Comparison of ENCODE assay signal across 19 cellular contexts in genomic region chr12:24708029-24708428, GRCh38.
DNase-seq lines count a peak whose midpoint lies in the region; ATAC-seq and TF ChIP-seq lines count a peak whose summit lies in the region.
"Had no signal": no experiment of that assay in that cellular context is flagged by ENCODE, and none has a peak within 500 bp of the region (broad histone marks: within the 10 kb centered on the region; RNA-seq: fewer than 3 reads in every experiment).

No MANE protein-coding gene starts in this region.

- H3K4me1 Mint-ChIP-seq in activated CD8-positive, alpha-beta memory T cell treated with anti-CD3 and anti-CD28 coated beads, Interleukin-2, amount 10 ng/mL, durations not matched to agents 7 days and 5 days = peaks cover 12% of the 10 kb centered on the region
- H3K4me1 Mint-ChIP-seq: CD4-positive, CD25-positive, alpha-beta regulatory T cell; CD8-positive, alpha-beta memory T cell had no signal

- peak overlapping the region; percentile 69; the same call in 1 of the 2 replicates for H3K4me2 ChIP-seq in OCI-LY3 (ENCODE audit: low read length)
- peak overlapping the region; percentile 35 for H3K4me2 ChIP-seq in smooth muscle cell

- no peak for TF ChIP-seq CTCF in OCI-LY3 (IDR thresholded peaks at IDR 0.05; ENCODE audit: low read depth, low read length)
- no peak for TF ChIP-seq CTCF in smooth muscle cell (IDR thresholded peaks at IDR 0.05; ENCODE audit: borderline replicate concordance, insufficient read depth, poor library complexity, severe bottlenecking)

- H4K20me1 ChIP-seq in OCI-LY3 (ENCODE audit: insufficient read depth, low read length) = no peaks in the 10 kb centered on the region
- H4K20me1 ChIP-seq in smooth muscle cell (ENCODE audit: low read depth) = no peaks in the 10 kb centered on the region

- no peaks in the 10 kb centered on the region for H3K36me3 ChIP-seq in OCI-LY3 (replicated peaks; ENCODE audit: low read depth, low read length)
- H3K36me3 ChIP-seq in smooth muscle cell (ENCODE audit: low read depth) = no peaks in the 10 kb centered on the region
- H3K36me3 ChIP-seq: BE2C had no signal

- no peaks in the 10 kb centered on the region for H3K9me3 ChIP-seq in OCI-LY3 (ENCODE audit: insufficient read depth, low read length)
- H3K9me3 ChIP-seq in smooth muscle cell (replicated peaks; ENCODE audit: low read depth) = no peaks in the 10 kb centered on the region
- H3K9me3 ChIP-seq: BE2C had no signal

- no peaks in the 10 kb centered on the region for H3K27me3 Mint-ChIP-seq in activated CD8-positive, alpha-beta memory T cell treated with anti-CD3 and anti-CD28 coated beads, Interleukin-2, amount 10 ng/mL, durations not matched to agents 7 days and 5 days

- 0 out of 2 replicates have a peak, but pooled peaks cover 9% of the 10 kb centered on the region for H3K79me2 ChIP-seq in OCI-LY3 (ENCODE audit: low read length)
- no peaks in the 10 kb centered on the region for H3K79me2 ChIP-seq in smooth muscle cell (ENCODE audit: low read depth)

- H3K27ac ChIP-seq in OCI-LY3 (ENCODE audit: low read length) = peak overlapping the region; percentile 97
- H3K27ac ChIP-seq in smooth muscle cell (ENCODE audit: low read depth) = peak overlapping the region; percentile 83

- H3K27ac Mint-ChIP-seq in activated CD8-positive, alpha-beta memory T cell treated with anti-CD3 and anti-CD28 coated beads, Interleukin-2, amount 10 ng/mL, durations not matched to agents 7 days and 5 days = no peak overlapping the region
- H3K27ac Mint-ChIP-seq: CD4-positive, CD25-positive, alpha-beta regulatory T cell; CD8-positive, alpha-beta memory T cell; HFFc6 had no signal

- H3K9ac ChIP-seq in OCI-LY3 (ENCODE audit: low read length) (peak overlapping the region; percentile 87), smooth muscle cell (ENCODE audit: low read depth) (no peak overlapping the region)

- 0% methylated on average over 1 of the region's 1 CpG for WGBS in smooth muscle cell (ENCODE audit: low lambda C conversion rate)

- H3K4me3 Mint-ChIP-seq in activated CD8-positive, alpha-beta memory T cell treated with anti-CD3 and anti-CD28 coated beads, Interleukin-2, amount 10 ng/mL, durations not matched to agents 7 days and 5 days = no peak overlapping the region
- H3K4me3 Mint-ChIP-seq: CD4-positive, CD25-positive, alpha-beta regulatory T cell; CD8-positive, alpha-beta memory T cell; HFFc6 had no signal

- peaks cover 37% of the 10 kb centered on the region for H3F3A ChIP-seq in smooth muscle cell (ENCODE audit: low read depth)

- peak; percentile 20 for ATAC-seq in activated CD8-positive, alpha-beta memory T cell treated with anti-CD3 and anti-CD28 coated beads, Interleukin-2, amount 10 ng/mL, durations not matched to agents 7 days and 5 days
- ATAC-seq in HG03159 (IDR thresholded peaks at IDR 0.05; ENCODE audit: unreplicated experiment) = no peak
- ATAC-seq: HCT116 had no signal

- no peaks in the 10 kb centered on the region for H3K36me3 Mint-ChIP-seq in activated CD8-positive, alpha-beta memory T cell treated with anti-CD3 and anti-CD28 coated beads, Interleukin-2, amount 10 ng/mL, durations not matched to agents 7 days and 5 days
- H3K36me3 Mint-ChIP-seq: CD4-positive, CD25-positive, alpha-beta regulatory T cell; CD8-positive, alpha-beta memory T cell had no signal

- H2AFZ ChIP-seq in OCI-LY3 (ENCODE audit: low read depth, low read length) (no peak overlapping the region), smooth muscle cell (ENCODE audit: low read depth) (no peak overlapping the region)

- H3K27me3 ChIP-seq in OCI-LY3 (ENCODE audit: low read depth, low read length) (no peaks in the 10 kb centered on the region), smooth muscle cell (ENCODE audit: low read depth) (no peaks in the 10 kb centered on the region)
- H3K27me3 ChIP-seq: BE2C had no signal

- H3K4me1 ChIP-seq in OCI-LY3 (ENCODE audit: low read length) (peaks cover 96% of the 10 kb centered on the region), smooth muscle cell (ENCODE audit: low read depth) (no peaks in the 10 kb centered on the region)
- H3K4me1 ChIP-seq: BE2C had no signal

- H3K9me3 Mint-ChIP-seq in activated CD8-positive, alpha-beta memory T cell treated with anti-CD3 and anti-CD28 coated beads, Interleukin-2, amount 10 ng/mL, durations not matched to agents 7 days and 5 days (ENCODE audit: low read depth) = no peaks in the 10 kb centered on the region
- H3K9me3 Mint-ChIP-seq: CD8-positive, alpha-beta memory T cell; HFFc6 had no signal

- H3K4me3 ChIP-seq in OCI-LY3 (ENCODE audit: low read length) = no peak overlapping the region
- H3K4me3 ChIP-seq in smooth muscle cell = no peak overlapping the region

- no peak for DNase-seq in activated CD8-positive, alpha-beta memory T cell treated with anti-CD3 and anti-CD28 coated beads, Interleukin-2, amount 10 ng/mL, durations not matched to agents 7 days and 5 days
- no peak for DNase-seq in activated CD8-positive, alpha-beta memory T cell treated with anti-CD3 and anti-CD28 coated beads, Interleukin-2, amount 50 U/mL, for 4 hours
- DNase-seq in smooth muscle cell (lab: John Stamatoyannopoulos, UW; ENCODE audit: unreplicated experiment) (no peak), GDM1 (lab: John Stamatoyannopoulos, UW) (no peak)
- DNase-seq: BE2C; C1 segment of cervical spinal cord; CD4-positive, CD25-positive, alpha-beta regulatory T cell; CD8-positive, alpha-beta memory T cell; COR-L47; DMS 273 treated with DMSO at 0.1 percent for 48 hours; DMS53; DND-41; GOT3; H7; HFFc6; IMR-90 had no signal

- CTCF ChIA-PET in activated CD8-positive, alpha-beta memory T cell treated with anti-CD3 and anti-CD28 coated beads, Interleukin-2, amount 10 ng/mL, durations not matched to agents 7 days and 5 days (lab: Charles Lee) = no interaction called here
